ENCODE assay signal across 8 cellular contexts in the genomic region with DNA sequence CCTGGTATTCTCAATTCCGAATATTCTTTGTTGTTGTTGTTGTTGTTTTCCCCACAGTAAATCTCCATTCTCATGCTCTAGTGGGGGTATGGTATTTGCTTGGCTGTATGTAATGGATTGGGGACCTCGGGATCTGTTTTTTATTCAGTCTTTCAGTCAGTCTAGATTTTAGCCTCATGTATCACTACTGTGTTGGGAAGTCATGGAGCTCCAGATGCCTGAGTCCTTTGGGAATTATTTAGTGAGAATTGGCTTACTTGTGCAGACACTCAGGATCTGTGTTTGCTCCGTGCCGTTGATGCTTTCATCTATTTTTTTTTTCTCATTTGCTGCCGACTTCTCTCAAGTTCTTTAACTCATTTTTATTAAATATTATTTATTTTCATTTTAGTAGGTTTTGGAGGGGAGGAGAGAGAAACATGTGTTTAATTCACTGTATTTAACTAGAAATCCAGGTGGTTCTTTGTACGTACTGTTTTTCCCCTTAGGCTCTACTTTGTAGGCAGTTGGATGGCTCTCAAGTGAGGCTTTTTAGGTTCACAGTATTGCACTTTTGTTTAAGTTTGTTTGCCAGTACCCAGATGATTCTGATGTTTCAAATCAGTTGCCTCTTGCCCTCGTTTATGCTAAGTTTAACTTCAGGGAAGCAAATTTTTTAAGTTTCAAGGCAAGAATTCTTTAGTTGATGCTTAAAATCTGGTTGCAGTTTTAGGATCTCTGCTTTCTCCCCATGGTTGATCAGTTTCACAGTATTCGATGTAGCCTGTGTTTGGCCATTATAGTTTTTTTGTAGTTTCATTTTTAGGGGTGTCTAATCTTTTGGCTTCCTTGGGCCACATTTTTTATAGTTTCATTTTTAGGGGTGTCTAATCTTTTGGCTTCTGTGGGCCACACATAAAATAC. TPM values are rescaled to one million over a fixed set of nuclear protein-coding genes. Genes with fewer than 3 reads are reported as not detected.
A peak's percentile ranks its signal among the peaks of the same experiment; 100 is the strongest.
DNase-seq lines count a peak whose midpoint lies in the region; ATAC-seq and TF ChIP-seq lines count a peak whose summit lies in the region.

No MANE protein-coding gene starts in this region.

- CTCF ChIA-PET in OCI-LY7 (lab: Charles Lee; ENCODE audit: unreplicated experiment) (interaction anchor here (0.9 to 1.5 kb wide), 3 partner anchors 8 to 157 kb away, joined by 3 to 4 read pairs (median 4); no protein-coding TSS in a partner anchor), RWPE1 (lab: Yijun Ruan, JAX) (interaction anchor here (0.6 kb wide), 1 partner anchor 1821 kb away, joined by 3 read pairs; no protein-coding TSS in a partner anchor)

- H3K27ac ChIP-seq in OCI-LY7 (ENCODE audit: low read depth, low read length, poor library complexity, severe bottlenecking) (peak overlapping the region; percentile 78), esophagus muscularis mucosa (replicated peaks in 1 of 4) (peak overlapping the region; percentile 59 to 71 (median 66)), RWPE1 (no peak overlapping the region)

- TF ChIP-seq CTCF in OCI-LY7 (conservative IDR thresholded peaks at IDR 0.05; ENCODE audit: low read length) (no peak), esophagus muscularis mucosa (IDR thresholded peaks at IDR 0.05) (no peak), RWPE1 (conservative IDR thresholded peaks at IDR 0.05; ENCODE audit: low read depth) (no peak), mucosa of descending colon (IDR thresholded peaks at IDR 0.05) (no peak)

- TF ChIP-seq POLR2A in esophagus muscularis mucosa (IDR thresholded peaks at IDR 0.05; ENCODE audit: low read depth) = no peak

- TF ChIP-seq EP300 in esophagus muscularis mucosa (IDR thresholded peaks at IDR 0.05) = no peak

- H3K27me3 ChIP-seq in esophagus muscularis mucosa (no peaks in the 10 kb centered on the region), skeletal muscle satellite cell (ENCODE audit: control insufficient read depth, insufficient read depth, low read length) (no peaks in the 10 kb centered on the region)

- peaks cover 9% of the 10 kb centered on the region; the same call in 1 of the 2 replicates for H4K20me1 ChIP-seq in OCI-LY7 (ENCODE audit: insufficient read depth, low read length)

- peak overlapping the region; percentile 41; the same call in 1 of the 2 replicates for H2AFZ ChIP-seq in OCI-LY7 (ENCODE audit: low read length)

- peak overlapping the region; percentile 63 for H3K4me3 ChIP-seq in OCI-LY7 (ENCODE audit: low read depth, low read length, poor library complexity, severe bottlenecking)
- peak overlapping the region; percentile 10 to 40 (median 40) for H3K4me3 ChIP-seq in esophagus muscularis mucosa
- H3K4me3 ChIP-seq in skeletal muscle satellite cell (ENCODE audit: low read length) = peak overlapping the region; percentile 55
- no peak overlapping the region for H3K4me3 ChIP-seq in mucosa of descending colon

- BruUV-seq in OCI-LY7 (replicated peaks; lab: Mats Ljungman, UMichigan) = no TSS peak

- ATAC-seq in GM18511 (IDR thresholded peaks at IDR 0.05; ENCODE audit: unreplicated experiment) (peak; percentile 43), mucosa of descending colon (no peak)

- intact Hi-C loops in OCI-LY7 (cut with micrococcal nuclease; ENCODE audit: unreplicated experiment) (no loop called here), esophagus muscularis mucosa (cut with DNase I) (no loop called here), mucosa of descending colon (cut with DNase I, micrococcal nuclease) (no loop called here)

- H3K9ac ChIP-seq in skeletal muscle satellite cell (ENCODE audit: low read depth, low read length) = peak overlapping the region; percentile 81

- peak; percentile 12 for DNase-seq in OCI-LY7 (ENCODE audit: low spot score)
- no peak for DNase-seq in esophagus muscularis mucosa (ENCODE audit: extremely low spot score)
- no peak for DNase-seq in RWPE1 (ENCODE audit: low spot score)
- no peak for DNase-seq in mucosa of descending colon
- DNase-seq in activated CD8-positive, alpha-beta memory T cell treated with anti-CD3 and anti-CD28 coated beads for 24 hours = no peak
- no peak for DNase-seq in globus pallidus (ENCODE audit: low spot score)

- H3K79me2 ChIP-seq in OCI-LY7 (ENCODE audit: insufficient read depth, low read depth, low read length) = peaks cover 92% of the 10 kb centered on the region

- H3K4me2 ChIP-seq in OCI-LY7 (ENCODE audit: low read length) = peak overlapping the region; percentile 99
- peak overlapping the region; percentile 90 for H3K4me2 ChIP-seq in skeletal muscle satellite cell (ENCODE audit: low read length)

- H3K9me3 ChIP-seq in OCI-LY7 (ENCODE audit: low read length) (no peaks in the 10 kb centered on the region), esophagus muscularis mucosa (no peaks in the 10 kb centered on the region), skeletal muscle satellite cell (replicated peaks; ENCODE audit: low read length) (no peaks in the 10 kb centered on the region), mucosa of descending colon (no peaks in the 10 kb centered on the region)

- H3K36me3 ChIP-seq in OCI-LY7 (ENCODE audit: insufficient read depth, low read length) = peaks cover 16% of the 10 kb centered on the region
- H3K36me3 ChIP-seq in esophagus muscularis mucosa = no peaks in the 10 kb centered on the region
- no peaks in the 10 kb centered on the region for H3K36me3 ChIP-seq in skeletal muscle satellite cell (ENCODE audit: insufficient read depth, low read length)
- no peaks in the 10 kb centered on the region for H3K36me3 ChIP-seq in mucosa of descending colon (ENCODE audit: low read depth)

- no peaks in the 10 kb centered on the region for H3K9me2 ChIP-seq in OCI-LY7 (ENCODE audit: insufficient read depth, low read length)

- 20% methylated on average over 8 of the region's 8 CpGs for WGBS in esophagus muscularis mucosa

- H3K4me1 ChIP-seq in OCI-LY7 (ENCODE audit: insufficient read depth, low read length, poor library complexity, severe bottlenecking) = peaks cover 40% of the 10 kb centered on the region
- H3K4me1 ChIP-seq in esophagus muscularis mucosa = peaks cover 13 to 46% (median 39%) of the 10 kb centered on the region in 4 donors
- peaks cover 25% of the 10 kb centered on the region for H3K4me1 ChIP-seq in skeletal muscle satellite cell (ENCODE audit: control insufficient read depth, insufficient read depth, low read length)
- peaks cover 34% of the 10 kb centered on the region for H3K4me1 ChIP-seq in mucosa of descending colon (ENCODE audit: low read depth)

- POLR2A ChIA-PET in OCI-LY7 (lab: Charles Lee) (interaction anchor here (1.1 to 3.7 kb wide), 8 partner anchors 9 to 41 kb away, joined by 3 to 21 read pairs (median 10); no protein-coding TSS in a partner anchor), RWPE1 (lab: Yijun Ruan, JAX; ENCODE audit: low non-redundant PET) (no interaction called here)

RNA-seq across cellular contexts. Expression of a gene that starts 36.9 kb away (rescaled TPM):
- 18.0 and 24.7 TPM in 2 replicates for total RNA-seq in OCI-LY7 (2014; rRNA removed; shearing (Covaris generic))
- 21.2 and 25.7 TPM in 2 replicates for total RNA-seq in OCI-LY7 (2022)
- 10 to 100 TPM; 16.9 to 23.5 (median 20.2) TPM for total RNA-seq in esophagus muscularis mucosa
- 3.3 and 4.6 TPM in 2 replicates for total RNA-seq in skeletal muscle satellite cell (2012; rRNA removed)
- 10 to 100 TPM; 34.0 to 53.3 (median 40.5) TPM for total RNA-seq in mucosa of descending colon
